In the genomic region with DNA sequence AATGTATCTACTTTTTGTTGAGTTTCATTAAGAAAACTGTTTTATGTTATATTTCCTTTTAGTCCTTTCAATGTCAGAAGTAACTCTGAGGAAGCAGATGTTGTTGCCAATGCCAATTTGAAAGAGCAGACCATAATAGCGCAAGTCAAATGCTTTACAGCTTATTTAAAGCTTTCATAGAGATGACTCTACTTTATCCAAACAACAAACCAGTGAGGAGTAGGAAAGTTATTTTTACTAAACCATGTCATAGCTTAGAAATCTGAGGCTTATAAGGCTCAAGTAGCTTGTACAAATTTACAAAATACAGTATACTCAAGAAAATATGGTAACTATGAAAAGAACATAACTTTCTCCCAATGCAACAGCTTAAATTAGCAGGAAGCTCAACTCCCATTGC, we compare ENCODE assay signal across 22 cellular contexts. TPM values are rescaled to one million over a fixed set of nuclear protein-coding genes. Genes with fewer than 3 reads are reported as not detected.
"Had no signal": no experiment of that assay in that cellular context is flagged by ENCODE, and none has a peak within 500 bp of the region (broad histone marks: within the 10 kb centered on the region; RNA-seq: fewer than 3 reads in every experiment).

No MANE protein-coding gene starts in this region.

- H3K4me3 ChIP-seq: neural progenitor cell, prostate gland had no signal

- H3K27me3 ChIP-seq: neural progenitor cell had no signal

- H3K9ac ChIP-seq: neural progenitor cell had no signal

- H3K9me3 ChIP-seq: prostate gland had no signal

- H3K4me1 ChIP-seq: neural progenitor cell, prostate gland had no signal

- H3K27ac ChIP-seq: epithelial cell of prostate, neural progenitor cell, prostate gland had no signal

- ATAC-seq: left cardiac atrium; naive thymus-derived CD4-positive, alpha-beta T cell; right cardiac atrium; stimulated activated naive CD8-positive, alpha-beta T cell treated with anti-CD3 and anti-CD28 coated beads, Interleukin-15, amount 100 ng/mL, for 72 hours had no signal

- H3K4me2 ChIP-seq: neural progenitor cell had no signal

- DNase-seq: activated CD4-positive, alpha-beta memory T cell treated with anti-CD3 and anti-CD28 coated beads, Interleukin-2, amount 10 ng/mL, durations not matched to agents 7 days and 5 days; activated CD4-positive, alpha-beta T cell treated with anti-CD3 and anti-CD28 coated beads for 48 hours; activated CD4-positive, CD25-positive, alpha-beta regulatory T cell; activated naive CD4-positive, alpha-beta T cell treated with Interleukin-2 at 50 U/mL for 16 hours; activated naive CD8-positive, alpha-beta T cell treated with anti-CD3 and anti-CD28 coated beads, Interleukin-2, amount 10 ng/mL, durations not matched to agents 7 days and 5 days; activated T-cell treated with anti-CD3 and anti-CD28 coated beads, Interleukin-2, amount 50 U/mL, for 1 hour; left cardiac atrium; mesendoderm; naive thymus-derived CD4-positive, alpha-beta T cell; right cardiac atrium; small intestine; stimulated activated CD4-positive, alpha-beta T cell treated with anti-CD3 and anti-CD28 coated beads, Interleukin-4, amount 100 ng/mL, for 1 hour; stimulated activated naive CD8-positive, alpha-beta T cell treated with anti-CD3 and anti-CD28 coated beads, Interleukin-15, amount 100 ng/mL, for 72 hours; SW 1271; T-helper 2 cell had no signal

- H3K36me3 ChIP-seq: neural progenitor cell, prostate gland had no signal

- H2AFZ ChIP-seq: neural progenitor cell had no signal

RNA-seq across cellular contexts. Expression of gene SPOCK3, which starts 40.1 kb away (rescaled TPM):
- total RNA-seq: activated CD4-positive, alpha-beta memory T cell treated with anti-CD3 and anti-CD28 coated beads, Interleukin-2, amount 10 ng/mL, durations not matched to agents 7 days and 5 days; activated naive CD8-positive, alpha-beta T cell treated with anti-CD3 and anti-CD28 coated beads, Interleukin-2, amount 10 ng/mL, durations not matched to agents 7 days and 5 days; activated T-helper 2 cell treated with anti-CD3 and anti-CD28 coated beads, Interferon-gamma antibody, Interleukin-2, Interleukin-4, amounts not matched to agents 10 μg/mL and 5 μg/mL and 100 μg/mL, durations not matched to agents 14 hours and 24 hours and 36 hours; dermis microvascular lymphatic vessel endothelial cell; left cardiac atrium; lower leg skin; osteocyte; right cardiac atrium had no signal
- polyA plus RNA-seq: naive thymus-derived CD4-positive, alpha-beta T cell had no signal
